ENCODE assay signal across 8 cellular contexts in the genomic region with DNA sequence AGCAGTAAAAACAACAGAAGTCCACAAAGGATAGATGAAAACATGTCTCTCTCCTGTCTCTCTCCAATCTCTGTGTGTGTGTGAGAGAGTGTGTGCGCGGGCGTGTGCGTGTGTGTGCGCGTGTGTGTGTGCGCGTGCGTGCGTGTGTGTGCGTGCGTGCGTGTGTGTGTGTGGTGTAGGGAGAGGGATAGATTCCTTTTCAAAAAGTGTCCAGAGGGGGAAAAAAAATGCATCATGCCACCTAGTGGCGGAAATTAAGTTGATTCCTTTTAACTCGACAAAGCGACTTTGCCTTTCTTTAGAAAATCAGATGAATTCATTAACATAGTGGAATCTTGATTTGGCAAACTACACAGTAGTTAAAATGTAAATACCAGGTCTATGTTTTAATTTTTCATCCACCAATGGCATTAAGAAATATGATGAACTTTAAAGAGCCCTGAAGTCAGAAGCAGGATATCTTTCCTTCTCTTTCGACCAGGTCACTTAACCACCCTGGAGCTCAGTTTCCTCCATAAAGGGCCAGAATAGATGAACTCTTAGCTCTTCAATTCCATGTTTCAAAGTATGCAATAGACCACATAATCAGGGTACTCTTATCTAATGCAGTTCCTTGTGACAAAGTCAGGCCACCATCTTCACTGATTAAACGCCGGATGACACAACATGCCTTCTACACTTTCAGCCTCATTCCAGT.
A peak's percentile ranks its signal among the peaks of the same experiment; 100 is the strongest.
DNase-seq lines count a peak whose midpoint lies in the region; ATAC-seq and TF ChIP-seq lines count a peak whose summit lies in the region.

No MANE protein-coding gene starts in this region.

- POLR2A ChIA-PET in WTC11 (lab: Charles Lee), result no interaction called here

- no peaks in the 10 kb centered on the region for H3K27me3 ChIP-seq in GM23248 (replicated peaks; ENCODE audit: insufficient read depth)

- H3K36me3 Mint-ChIP-seq in WTC11, result no peaks in the 10 kb centered on the region

- peak overlapping the region; percentile 87 for H2AFZ ChIP-seq in GM23248

- peaks cover 6% of the 10 kb centered on the region for H3F3A ChIP-seq in GM23248 (ENCODE audit: insufficient read depth)

- 0 out of 2 replicates have a peak, but pooled peaks cover 4% of the 10 kb centered on the region for H3K4me1 Mint-ChIP-seq in WTC11

- no peaks in the 10 kb centered on the region for H3K9me3 ChIP-seq in GM23248 (ENCODE audit: low read depth)

- H3K27ac ChIP-seq in GM23248, result peak overlapping the region; percentile 81

- H3K27ac Mint-ChIP-seq in WTC11, result no peak overlapping the region

- CTCF ChIA-PET in WTC11 (lab: Charles Lee), result interaction anchor here (0.6 to 1.9 kb wide), 6 partner anchors 12 to 626 kb away, joined by 3 to 12 read pairs (median 4); no protein-coding TSS in a partner anchor

- no peaks in the 10 kb centered on the region for H4K20me1 ChIP-seq in GM23248 (ENCODE audit: insufficient read depth)

- H3K4me3 ChIP-seq in GM23248, result peak overlapping the region; percentile 78

- TF ChIP-seq CTCF in WTC11 (IDR thresholded peaks at IDR 0.05) (0 out of 2 replicates have a peak, but pooled peaks have one; percentile 11), omental fat pad (IDR thresholded peaks at IDR 0.05) (peak in 2 of 3 donors; percentile 54 to 68)

- WGBS in GM23248 (ENCODE audit: low coverage in 1 of 2, low lambda C conversion rate in 2 of 2, missing lambda C conversion rate in 2 of 2), 2 experiments, result 16 to 18% methylated on average over 18 to 19 of the region's 19 CpGs

- H3K9ac ChIP-seq in GM23248, result peak overlapping the region; percentile 84

- H3K79me2 ChIP-seq in GM23248 (ENCODE audit: insufficient read depth), result no peaks in the 10 kb centered on the region

- in situ Hi-C loops in GM23248 (cut with MboI), result no loop called here

- no peaks in the 10 kb centered on the region for H3K9me3 Mint-ChIP-seq in WTC11

- no peaks in the 10 kb centered on the region for H3K36me3 ChIP-seq in GM23248 (ENCODE audit: low read depth)

- H3K4me1 ChIP-seq in GM23248 (ENCODE audit: insufficient read depth), result peaks cover 18% of the 10 kb centered on the region

- peak; percentile 70 for ATAC-seq in WTC11
- ATAC-seq in omental fat pad (ENCODE audit: low FRiP score), result peak; percentile 82

- H3K4me2 ChIP-seq in GM23248 (ENCODE audit: unreplicated experiment), result peak overlapping the region; percentile 96

- H3K27me3 Mint-ChIP-seq in WTC11 (ENCODE audit: low read depth), result peaks cover 7% of the 10 kb centered on the region

- peak; percentile 48 for DNase-seq in D341Med (ENCODE audit: low spot score)
- peak; percentile 78 for DNase-seq in GM23248
- DNase-seq in NCI-H1694 (lab: John Stamatoyannopoulos, UW), result peak; percentile 28
- DNase-seq in WTC11 (ENCODE audit: low spot score), result peak; percentile 41
- peak; percentile 41 for DNase-seq in globus pallidus (ENCODE audit: low spot score)
- DNase-seq in omental fat pad (ENCODE audit: low spot score), result peak; percentile 47
- no peak for DNase-seq in NCI-H128 (lab: John Stamatoyannopoulos, UW; ENCODE audit: unreplicated experiment)
- DNase-seq in NCI-H187 treated with DMSO at 0.1 percent for 48 hours (lab: John Stamatoyannopoulos, UW), result no peak

- H3K4me3 Mint-ChIP-seq in WTC11, result peak overlapping the region; percentile 54

- H3K9me2 ChIP-seq in GM23248 (ENCODE audit: insufficient read depth), result no peaks in the 10 kb centered on the region

TF ChIP-seq in WTC11, 78 proteins besides CTCF, POLR2A, EP300 and RAD21:
- TF ChIP-seq, protein P1, sequence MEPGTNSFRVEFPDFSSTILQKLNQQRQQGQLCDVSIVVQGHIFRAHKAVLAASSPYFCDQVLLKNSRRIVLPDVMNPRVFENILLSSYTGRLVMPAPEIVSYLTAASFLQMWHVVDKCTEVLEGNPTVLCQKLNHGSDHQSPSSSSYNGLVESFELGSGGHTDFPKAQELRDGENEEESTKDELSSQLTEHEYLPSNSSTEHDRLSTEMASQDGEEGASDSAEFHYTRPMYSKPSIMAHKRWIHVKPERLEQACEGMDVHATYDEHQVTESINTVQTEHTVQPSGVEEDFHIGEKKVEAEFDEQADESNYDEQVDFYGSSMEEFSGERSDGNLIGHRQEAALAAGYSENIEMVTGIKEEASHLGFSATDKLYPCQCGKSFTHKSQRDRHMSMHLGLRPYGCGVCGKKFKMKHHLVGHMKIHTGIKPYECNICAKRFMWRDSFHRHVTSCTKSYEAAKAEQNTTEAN (CRISPR knock-in tag; IDR thresholded peaks at IDR 0.05), result peak; percentile 99
- no peak for TF ChIP-seq SMAD4 (CRISPR knock-in tag; IDR thresholded peaks at IDR 0.05)

Comparison
In these comparisons a context has a peak if more than half of its experiments do, and no peak if none do; other contexts are left out.
1. DNase-seq: peak in D341Med (single experiment), GM23248 (single experiment), NCI-H1694 (single experiment), WTC11 (single experiment), globus pallidus (single experiment) and omental fat pad (single experiment); none in NCI-H128 (single experiment) and NCI-H187 treated with DMSO at 0.1 percent for 48 hours (single experiment).